ENCODE assay signal across 1 cellular context in genomic region chr12:1705774-1706173, GRCh38.
TF ChIP-seq lines count a peak whose summit lies in the region.

No MANE protein-coding gene starts in this region.

TF ChIP-seq in GM12878, 131 proteins besides CTCF, POLR2A, EP300 and RAD21:
- TF ChIP-seq ZNF592 (IDR thresholded peaks at IDR 0.05) = no peak
TF ChIP-seq in GM12878: peak in this region for 0.
